In the genomic region with DNA sequence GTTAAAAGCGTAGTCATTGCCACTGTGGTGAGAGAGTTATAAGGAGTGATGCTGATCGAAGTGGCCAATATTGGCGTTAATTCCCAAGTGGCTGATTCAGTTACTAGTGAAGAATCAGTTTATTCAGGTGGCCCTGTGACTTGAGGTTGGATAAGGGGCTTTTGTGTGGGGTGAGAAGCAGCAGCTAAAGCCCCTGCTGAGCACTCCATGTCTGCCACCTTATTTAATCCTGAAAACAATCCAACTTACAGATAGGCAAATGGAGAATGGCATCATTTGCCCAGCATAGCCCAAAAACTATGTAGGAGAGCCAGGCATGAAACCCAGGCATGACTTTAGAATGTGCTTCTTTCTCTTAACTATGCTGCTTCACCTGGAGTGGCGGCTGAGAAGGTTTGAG, we compare ENCODE assay signal across 25 cellular contexts.
DNase-seq lines count a peak whose midpoint lies in the region; ATAC-seq and TF ChIP-seq lines count a peak whose summit lies in the region.
"Had no signal": no experiment of that assay in that cellular context is flagged by ENCODE, and none has a peak within 500 bp of the region (broad histone marks: within the 10 kb centered on the region; RNA-seq: fewer than 3 reads in every experiment).

No MANE protein-coding gene starts in this region.

- no peak for DNase-seq in IMR-90
- DNase-seq in mesendoderm: peak; percentile 88
- DNase-seq in islet precursor cell: no peak
- no peak for DNase-seq in effector memory CD8-positive, alpha-beta T cell
- no peak for DNase-seq in body of pancreas
- DNase-seq: 8988T; ACHN; BE2C; C1 segment of cervical spinal cord; CD4-positive, alpha-beta memory T cell; CD4-positive, CD25-positive, alpha-beta regulatory T cell; CD8-positive, alpha-beta memory T cell; COR-L47; DMS 273 treated with DMSO at 0.1 percent for 48 hours; DMS153; DMS53; DMS79; DND-41; EL; GDM1 had no signal

- no peaks in the 10 kb centered on the region for H4K20me1 ChIP-seq in IMR-90 (ENCODE audit: insufficient read depth, low read length)
- H4K20me1 ChIP-seq: BLaER1 had no signal

- H3K18ac ChIP-seq in IMR-90 (ENCODE audit: low read depth, low read length) (no peak overlapping the region), mesendoderm (ENCODE audit: low read length) (peak overlapping the region; percentile 40)

- no peak overlapping the region for H3K9ac ChIP-seq in HUES48 (ENCODE audit: low read depth, low read length)
- no peak overlapping the region for H3K9ac ChIP-seq in IMR-90 (ENCODE audit: low read depth, low read length)
- H3K9ac ChIP-seq in mesendoderm (ENCODE audit: low read length): no peak overlapping the region
- H3K9ac ChIP-seq: BLaER1 had no signal

- H3K23ac ChIP-seq in IMR-90 (ENCODE audit: low read depth, low read length) (no peak overlapping the region), mesendoderm (ENCODE audit: low read length) (no peak overlapping the region)

- POLR2A ChIA-PET in IMR-90 (lab: Charles Lee; ENCODE audit: unreplicated experiment): no interaction called here

- H4K91ac ChIP-seq in IMR-90 (ENCODE audit: insufficient read depth, low read depth, low read length): no peak overlapping the region

- H3K4me1 Mint-ChIP-seq in dendritic cell treated with granulocyte-macrophage colony-stimulating factor and Interleukin-4, amounts not matched to agents 40 ng/mL and 50 ng/mL, for 4 days (ENCODE audit: low read depth): peaks cover 36% of the 10 kb centered on the region
- H3K4me1 Mint-ChIP-seq in effector memory CD8-positive, alpha-beta T cell (ENCODE audit: low read depth in 2 of 2): peaks cover 3% of the 10 kb centered on the region in 2 donors

- no peak for TF ChIP-seq POLR2A in IMR-90 (IDR thresholded peaks at IDR 0.05; ENCODE audit: low read depth, low read length)
- no peak for TF ChIP-seq POLR2A in body of pancreas (IDR thresholded peaks at IDR 0.05)

- H3K4me2 ChIP-seq in IMR-90 (ENCODE audit: low read depth, low read length) (no peak overlapping the region), mesendoderm (ENCODE audit: low read length) (no peak overlapping the region)
- H3K4me2 ChIP-seq: BLaER1 had no signal

- peaks cover 6% of the 10 kb centered on the region for H3K9me3 Mint-ChIP-seq in dendritic cell treated with granulocyte-macrophage colony-stimulating factor and Interleukin-4, amounts not matched to agents 40 ng/mL and 50 ng/mL, for 4 days
- H3K9me3 Mint-ChIP-seq in effector memory CD8-positive, alpha-beta T cell: no peaks in the 10 kb centered on the region
- H3K9me3 Mint-ChIP-seq: CD4-positive, alpha-beta memory T cell; CD4-positive, CD25-positive, alpha-beta regulatory T cell; CD8-positive, alpha-beta memory T cell had no signal

- CTCF ChIA-PET in IMR-90 (lab: Yijun Ruan, JAX): no interaction called here

- peak overlapping the region; percentile 33 for H3K27ac ChIP-seq in HUES48 (ENCODE audit: low read depth, low read length)
- H3K27ac ChIP-seq in IMR-90 (ENCODE audit: insufficient read depth, low read length): no peak overlapping the region
- peak overlapping the region; percentile 45 for H3K27ac ChIP-seq in mesendoderm (ENCODE audit: low read depth, low read length)
- H3K27ac ChIP-seq in body of pancreas: no peak overlapping the region
- H3K27ac ChIP-seq: BLaER1 had no signal

- H3K14ac ChIP-seq in IMR-90 (replicated peaks; ENCODE audit: low read depth, low read length): no peak overlapping the region; the same call in 1 of the 2 replicates

- peaks cover 4% of the 10 kb centered on the region for H3K27me3 Mint-ChIP-seq in dendritic cell treated with granulocyte-macrophage colony-stimulating factor and Interleukin-4, amounts not matched to agents 40 ng/mL and 50 ng/mL, for 4 days
- no peaks in the 10 kb centered on the region for H3K27me3 Mint-ChIP-seq in effector memory CD8-positive, alpha-beta T cell
- H3K27me3 Mint-ChIP-seq: CD4-positive, alpha-beta memory T cell; CD4-positive, CD25-positive, alpha-beta regulatory T cell had no signal

- no peak for ATAC-seq in IMR-90 (ENCODE audit: low read depth)
- no peak for ATAC-seq in effector memory CD8-positive, alpha-beta T cell (replicated peaks)
- no peak for ATAC-seq in body of pancreas
- ATAC-seq: GM12878 had no signal

- H4K8ac ChIP-seq in IMR-90 (ENCODE audit: low read depth in 2 of 2, low read length in 2 of 2): no peak overlapping the region
- no peak overlapping the region for H4K8ac ChIP-seq in mesendoderm (ENCODE audit: low read depth, low read length)

- H2BK5ac ChIP-seq in IMR-90 (ENCODE audit: low read depth, low read length, poor library complexity, severe bottlenecking) (no peak overlapping the region), mesendoderm (ENCODE audit: low read length) (no peak overlapping the region)

- H2BK15ac ChIP-seq in IMR-90 (ENCODE audit: low read depth, low read length) (0 out of 3 replicates have a peak overlapping the region, but pooled peaks have one; percentile 17), mesendoderm (replicated peaks; ENCODE audit: low read depth) (no peak overlapping the region)

- dilution Hi-C loops in IMR-90 (cut with HindIII; ENCODE audit: low sequenced_read_pairs, unreplicated experiment): no loop called here

- in situ Hi-C loops in IMR-90 (cut with MboI; ENCODE audit: low sequenced_read_pairs): no loop called here

- no TSS peak for BruUV-seq in IMR-90 (replicated peaks; lab: Mats Ljungman, UMichigan)

- H3K36me3 ChIP-seq in HUES48 (ENCODE audit: control insufficient read depth, insufficient read depth, low read length): no peaks in the 10 kb centered on the region
- no peaks in the 10 kb centered on the region for H3K36me3 ChIP-seq in IMR-90 (ENCODE audit: control insufficient read depth, insufficient read depth, low read length)
- H3K36me3 ChIP-seq in mesendoderm (ENCODE audit: control insufficient read depth, insufficient read depth, low read length): no peaks in the 10 kb centered on the region
- H3K36me3 ChIP-seq in body of pancreas (replicated peaks in 1 of 2; ENCODE audit: insufficient read depth in 1 of 2, low read depth in 2 of 2): no peaks in the 10 kb centered on the region
- H3K36me3 ChIP-seq: BE2C, BLaER1 had no signal

- no peaks in the 10 kb centered on the region for H3K79me2 ChIP-seq in mesendoderm (ENCODE audit: control insufficient read depth, insufficient read depth, low read length)

- 100% methylated on average over 1 of the region's 4 CpGs; no CpG with 5 or more reads in 1 of the 2 experiments for WGBS in IMR-90 (ENCODE audit: extremely low coverage in 2 of 2, insufficient read length in 1 of 2), 2 experiments
- WGBS in mesendoderm (ENCODE audit: extremely low coverage, insufficient coverage, low lambda C conversion rate): no CpG with 5 or more reads among the region's 4 CpGs
- 49 to 60% methylated on average over 4 of the region's 4 CpGs for WGBS in body of pancreas, 2 donors

- no peak for TF ChIP-seq CTCF in IMR-90 (conservative IDR thresholded peaks at IDR 0.05; ENCODE audit: low read depth, low read length)
- TF ChIP-seq CTCF in body of pancreas (IDR thresholded peaks at IDR 0.05): no peak

- no peak for TF ChIP-seq RAD21 in IMR-90 (IDR thresholded peaks at IDR 0.05; ENCODE audit: low read length)

- H2BK120ac ChIP-seq in IMR-90 (ENCODE audit: low read depth, low read length): no peak overlapping the region
- H2BK120ac ChIP-seq in mesendoderm (ENCODE audit: low read depth, low read length): no peak overlapping the region

- no peaks in the 10 kb centered on the region for H3K9me1 ChIP-seq in IMR-90 (ENCODE audit: insufficient read depth, low read length)

- H2AK9ac ChIP-seq in IMR-90 (replicated peaks; ENCODE audit: low read depth, low read length, poor library complexity): no peak overlapping the region

- intact Hi-C loops in IMR-90 (cut with micrococcal nuclease): no loop called here
- intact Hi-C loops in dendritic cell treated with granulocyte-macrophage colony-stimulating factor and Interleukin-4, amounts not matched to agents 40 ng/mL and 50 ng/mL, for 4 days (cut with micrococcal nuclease): loop anchor here (5.0 kb wide), 1 partner anchor 125 kb away; no protein-coding TSS in a partner anchor
- intact Hi-C loops in body of pancreas (cut with DNase I): no loop called here

- no peak overlapping the region for H2AFZ ChIP-seq in IMR-90 (replicated peaks; ENCODE audit: low read length, poor library complexity)

- no peak overlapping the region for H2AK5ac ChIP-seq in IMR-90 (ENCODE audit: low read depth, low read length)
- no peak overlapping the region for H2AK5ac ChIP-seq in mesendoderm (ENCODE audit: low read length)

- H3K4me3 ChIP-seq in HUES48 (ENCODE audit: low read depth, low read length) (no peak overlapping the region), IMR-90 (ENCODE audit: insufficient read depth, low read depth, low read length) (no peak overlapping the region), mesendoderm (ENCODE audit: low read length) (no peak overlapping the region), body of pancreas (no peak overlapping the region)
- H3K4me3 ChIP-seq: BLaER1, GM12878 had no signal

- H3K27me3 ChIP-seq in HUES48 (ENCODE audit: control insufficient read depth, insufficient read depth, low read length) (no peaks in the 10 kb centered on the region), IMR-90 (ENCODE audit: control insufficient read depth, insufficient read depth, low read length) (no peaks in the 10 kb centered on the region), mesendoderm (ENCODE audit: insufficient read depth, low read length, poor library complexity) (no peaks in the 10 kb centered on the region), body of pancreas (no peaks in the 10 kb centered on the region)
- H3K27me3 ChIP-seq: BE2C, BLaER1 had no signal

- peak overlapping the region; percentile 5 for H3K27ac Mint-ChIP-seq in dendritic cell treated with granulocyte-macrophage colony-stimulating factor and Interleukin-4, amounts not matched to agents 40 ng/mL and 50 ng/mL, for 4 days
- peak overlapping the region in 1 of 2 donors; percentile 44 for H3K27ac Mint-ChIP-seq in effector memory CD8-positive, alpha-beta T cell
- H3K27ac Mint-ChIP-seq: CD4-positive, alpha-beta memory T cell had no signal

- H4K5ac ChIP-seq in IMR-90 (ENCODE audit: low read depth, low read length) (no peak overlapping the region), mesendoderm (ENCODE audit: low read length) (no peak overlapping the region)

- no peak overlapping the region for H3K56ac ChIP-seq in IMR-90 (ENCODE audit: extremely low read depth, insufficient read depth, low read length)
- peak overlapping the region; percentile 70 for H3K56ac ChIP-seq in mesendoderm (ENCODE audit: low read length)

- H3K79me1 ChIP-seq in IMR-90 (ENCODE audit: low read depth in 1 of 2, low read length in 2 of 2) (no peaks in the 10 kb centered on the region), mesendoderm (ENCODE audit: low read length) (no peaks in the 10 kb centered on the region)

- H3K4me3 Mint-ChIP-seq in dendritic cell treated with granulocyte-macrophage colony-stimulating factor and Interleukin-4, amounts not matched to agents 40 ng/mL and 50 ng/mL, for 4 days: no peak overlapping the region
- H3K4me3 Mint-ChIP-seq in effector memory CD8-positive, alpha-beta T cell: no peak overlapping the region
- H3K4me3 Mint-ChIP-seq: CD14-positive monocyte; CD4-positive, alpha-beta memory T cell; CD4-positive, CD25-positive, alpha-beta regulatory T cell; CD8-positive, alpha-beta memory T cell had no signal

- no peak overlapping the region for H3K4ac ChIP-seq in IMR-90 (ENCODE audit: low read depth, low read length)
- no peak overlapping the region for H3K4ac ChIP-seq in mesendoderm (ENCODE audit: low read depth, low read length)

- H2BK20ac ChIP-seq in IMR-90 (ENCODE audit: low read depth, low read length): no peak overlapping the region

- H3K36me3 Mint-ChIP-seq in dendritic cell treated with granulocyte-macrophage colony-stimulating factor and Interleukin-4, amounts not matched to agents 40 ng/mL and 50 ng/mL, for 4 days (ENCODE audit: low read depth): no peaks in the 10 kb centered on the region
- no peaks in the 10 kb centered on the region for H3K36me3 Mint-ChIP-seq in effector memory CD8-positive, alpha-beta T cell (ENCODE audit: insufficient read depth)
- H3K36me3 Mint-ChIP-seq: CD14-positive monocyte; CD4-positive, alpha-beta memory T cell; CD4-positive, CD25-positive, alpha-beta regulatory T cell; CD8-positive, alpha-beta memory T cell had no signal

- peaks cover 5% of the 10 kb centered on the region; the same call in 1 of the 2 replicates for H3K4me1 ChIP-seq in HUES48 (ENCODE audit: control insufficient read depth, insufficient read depth, low read length)
- H3K4me1 ChIP-seq in IMR-90 (ENCODE audit: control insufficient read depth, insufficient read depth, low read length): no peaks in the 10 kb centered on the region; the same call in 1 of the 2 replicates
- H3K4me1 ChIP-seq in mesendoderm (ENCODE audit: control insufficient read depth, low read depth, low read length): peaks cover 13% of the 10 kb centered on the region
- H3K4me1 ChIP-seq in body of pancreas: no peaks in the 10 kb centered on the region
- H3K4me1 ChIP-seq: BE2C, BLaER1 had no signal

- H3K9me3 ChIP-seq in HUES48 (ENCODE audit: control insufficient read depth, insufficient read depth, low read length) (no peaks in the 10 kb centered on the region), IMR-90 (ENCODE audit: control insufficient read depth, insufficient read depth, low read length) (peaks cover 4% of the 10 kb centered on the region), body of pancreas (no peaks in the 10 kb centered on the region)
- H3K9me3 ChIP-seq: BE2C, BLaER1 had no signal

Comparison
In these comparisons a context has a peak if more than half of its experiments do, and no peak if none do; other contexts are left out.
1. H3K27ac ChIP-seq: peak in HUES48 (single experiment) and mesendoderm (single experiment); none in IMR-90 (single experiment) and body of pancreas (0 of 4).